36 cellular contexts compared by ENCODE assay signal in genomic region chr17:80428796-80429195, GRCh38. TPM values are rescaled to one million over a fixed set of nuclear protein-coding genes. Genes with fewer than 3 reads are reported as not detected.
"Had no signal": no experiment of that assay in that cellular context is flagged by ENCODE, and none has a peak within 500 bp of the region (broad histone marks: within the 10 kb centered on the region; RNA-seq: fewer than 3 reads in every experiment).

No MANE protein-coding gene starts in this region.

- DNase-seq: activated CD4-positive, alpha-beta memory T cell treated with anti-CD3 and anti-CD28 coated beads, Interleukin-2, amount 10 ng/mL, durations not matched to agents 7 days and 5 days; activated CD4-positive, alpha-beta T cell treated with anti-CD3 and anti-CD28 coated beads for 1 hour; activated CD4-positive, alpha-beta T cell treated with anti-CD3 and anti-CD28 coated beads for 48 hours; activated CD4-positive, CD25-positive, alpha-beta regulatory T cell; activated effector memory CD4-positive, alpha-beta T cell treated with anti-CD3 and anti-CD28 coated beads, Interleukin-2, amount 50 U/mL, for 16 hours; activated naive CD4-positive, alpha-beta T cell; activated naive CD8-positive, alpha-beta T cell treated with anti-CD3 and anti-CD28 coated beads, Interleukin-2, amount 10 ng/mL, durations not matched to agents 7 days and 5 days; activated T-cell treated with anti-CD3 and anti-CD28 coated beads, Interleukin-2, amount 50 U/mL, for 1 hour; activated T-cell treated with anti-CD3 and anti-CD28 coated beads, Interleukin-2, amount 50 U/mL, for 72 hours; amygdala; Karpas-422; KBM-7; MM.1S; MV-4-11; NCI-H1092; NCI-H1436 treated with DMSO at 0.1 percent for 48 hours; NCI-H1694 treated with DMSO at 0.1 percent for 48 hours; NCI-H2029; NCI-H2171; NCI-H510A; NCI-H526 treated with DMSO at 0.1 percent for 48 hours; NCI-H774; PC-3; RPMI8226; SIG-M5; SW 1271; T-helper 1 cell; T-helper 2 cell; T-helper 9 cell had no signal

- H3K4me3 ChIP-seq: ascending aorta, cardiac muscle cell, Peyer's patch had no signal

- ATAC-seq: activated T-cell treated with anti-CD3 and anti-CD28 coated beads, Interleukin-2, amount 50 U/mL, for 72 hours; activated T-helper 17 cell treated with anti-CD3 and anti-CD28 coated beads, Interleukin-2, amount 50 U/mL, for 72 hours; PC-3; Right ventricle myocardium inferior; SK-N-SH treated with all-trans-retinoic acid at 6 μM for 48 hours had no signal

- H3K36me3 ChIP-seq: cardiac muscle cell, Peyer's patch had no signal

- H3K27me3 ChIP-seq: ascending aorta, cardiac muscle cell, Peyer's patch had no signal

- H3K9me3 ChIP-seq: ascending aorta, Peyer's patch had no signal

- H3K27ac ChIP-seq: ascending aorta, cardiac muscle cell, Peyer's patch, VCaP had no signal

RNA-seq across cellular contexts. Expression of gene NPTX1, which starts 47.6 kb away (rescaled TPM):
- total RNA-seq: ascending aorta, cardiac muscle cell, Right ventricle myocardium inferior had no signal
- polyA plus RNA-seq: cardiac muscle cell had no signal
